ENCODE assay signal across 27 cellular contexts in genomic region chr1:186125035-186125434, GRCh38.
"Had no signal": no experiment of that assay in that cellular context is flagged by ENCODE, and none has a peak within 500 bp of the region (broad histone marks: within the 10 kb centered on the region; RNA-seq: fewer than 3 reads in every experiment).

No MANE protein-coding gene starts in this region.

- H3K4me3 ChIP-seq: coronary artery, dorsolateral prefrontal cortex, gastroesophageal sphincter, heart right ventricle, hepatocyte had no signal

- H3K27ac ChIP-seq: brain microvascular endothelial cell, coronary artery, dorsolateral prefrontal cortex, foreskin keratinocyte, gastroesophageal sphincter, heart right ventricle, hepatocyte, WERI-Rb-1 had no signal

- H3K36me3 ChIP-seq: brain microvascular endothelial cell, WERI-Rb-1 had no signal

- H3K9me3 ChIP-seq: gastroesophageal sphincter, heart right ventricle had no signal

- DNase-seq: activated B cell treated with CpG ODN at 0.5 μM for 24 hours; activated CD4-positive, alpha-beta T cell treated with anti-CD3 and anti-CD28 coated beads for 48 hours; activated CD4-positive, alpha-beta T cell treated with anti-CD3 and anti-CD28 coated beads, Interleukin-2, amount 50 U/mL, for 1 hour; activated CD4-positive, alpha-beta T cell treated with anti-CD3 and anti-CD28 coated beads, Interleukin-2, amount 50 U/mL, for 48 hours; activated CD8-positive, alpha-beta memory T cell treated with anti-CD3 and anti-CD28 coated beads for 24 hours; activated CD8-positive, alpha-beta T cell treated with anti-CD3 and anti-CD28 coated beads for 36 hours; activated effector memory CD4-positive, alpha-beta T cell treated with Interleukin-2 at 50 U/mL for 16 hours; activated gamma-delta T cell treated with Interleukin-2 at 50 U/mL for 16 hours; activated naive CD4-positive, alpha-beta T cell treated with anti-CD3 and anti-CD28 coated beads, Interleukin-2, amount 50 U/mL, for 16 hours; activated naive CD4-positive, alpha-beta T cell treated with Interleukin-2 at 50 U/mL for 16 hours; activated T-cell treated with anti-CD3 and anti-CD28 coated beads, Interleukin-2, amount 50 U/mL, for 4 hours; amniotic stem cell; anterior cingulate cortex; brain microvascular endothelial cell; dorsolateral prefrontal cortex; effector memory CD4-positive, alpha-beta T cell; endodermal cell; foreskin keratinocyte; heart right ventricle; T1000; WERI-Rb-1 had no signal

- H3K4me2 ChIP-seq: hepatocyte had no signal

- ATAC-seq: activated CD4-positive, CD25-positive, alpha-beta regulatory T cell treated with anti-CD3 and anti-CD28 coated beads, Interleukin-2, amount 50 U/mL, for 24 hours; activated CD8-positive, alpha-beta T cell treated with anti-CD3 and anti-CD28 coated beads for 36 hours; activated T-cell treated with anti-CD3 and anti-CD28 coated beads, Interleukin-2, amount 50 U/mL, for 4 hours; activated T-helper 17 cell treated with anti-CD3 and anti-CD28 coated beads, Interleukin-2, amount 50 U/mL, for 72 hours; esophagus mucosa; foreskin keratinocyte; gastroesophageal sphincter; heart right ventricle had no signal

- H2AFZ ChIP-seq: hepatocyte had no signal

- H3K27me3 ChIP-seq: brain microvascular endothelial cell, dorsolateral prefrontal cortex, foreskin keratinocyte, gastroesophageal sphincter, heart right ventricle, hepatocyte had no signal

- H3K4me1 ChIP-seq: foreskin keratinocyte, heart right ventricle had no signal

- H3K79me2 ChIP-seq: hepatocyte had no signal
